In the genomic region with DNA sequence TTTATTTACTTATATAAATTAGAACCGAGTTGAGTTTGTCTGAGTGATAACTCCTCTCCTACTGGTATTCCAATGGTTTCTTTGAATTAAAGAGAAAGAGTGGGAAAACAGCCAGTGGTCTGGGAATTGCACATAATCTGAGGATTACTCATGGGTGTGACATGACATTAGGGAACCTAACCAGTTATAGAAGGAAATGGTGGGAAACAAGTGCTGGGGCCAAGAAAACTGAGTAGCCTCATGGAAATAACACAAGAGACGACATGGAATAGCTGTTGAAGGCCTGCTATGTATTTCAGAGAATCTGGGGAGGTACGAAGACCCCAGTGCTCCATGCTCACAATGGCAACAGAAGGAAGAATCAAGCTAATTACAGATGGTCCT, we compare ENCODE assay signal across 31 cellular contexts. TPM values are rescaled to one million over a fixed set of nuclear protein-coding genes. Genes with fewer than 3 reads are reported as not detected.
"Had no signal": no experiment of that assay in that cellular context is flagged by ENCODE, and none has a peak within 500 bp of the region (broad histone marks: within the 10 kb centered on the region; RNA-seq: fewer than 3 reads in every experiment).

No MANE protein-coding gene starts in this region.

- H3K27me3 ChIP-seq: esophagus squamous epithelium, left lung, ovary, sigmoid colon, stomach, thyroid gland, upper lobe of left lung, vagina had no signal

- H3K4me3 Mint-ChIP-seq: activated CD4-positive, alpha-beta memory T cell treated with anti-CD3 and anti-CD28 coated beads, Interleukin-2, amount 10 ng/mL, durations not matched to agents 7 days and 5 days; activated CD4-positive, alpha-beta T cell treated with anti-CD3 and anti-CD28 coated beads, Interleukin-2, amount 10 ng/mL, durations not matched to agents 7 days and 5 days; activated naive CD8-positive, alpha-beta T cell treated with anti-CD3 and anti-CD28 coated beads, Interleukin-2, amount 50 U/mL, for 24 hours; activated T-cell treated with anti-CD3 and anti-CD28 coated beads, Interleukin-2, amount 50 U/mL, for 4 hours; activated T-helper 17 cell treated with anti-CD3 and anti-CD28 coated beads, Interleukin-2, amount 50 U/mL, for 72 hours; nephron; stimulated activated naive B cell treated with anti-CD40 and anti-IgM and Interleukin-4, amounts not matched to agents 10 μg/mL and 1 μg/mL and 100 μg/mL, for 72 hours; T-helper 17 cell had no signal

- H3K36me3 Mint-ChIP-seq: stimulated activated naive B cell treated with anti-CD40 and anti-IgM and Interleukin-4, amounts not matched to agents 10 μg/mL and 1 μg/mL and 100 μg/mL, for 72 hours had no signal

- H3K36me3 ChIP-seq: esophagus squamous epithelium, left lung, ovary, sigmoid colon, stomach, thyroid gland, upper lobe of left lung, vagina had no signal

- H3K4me1 Mint-ChIP-seq: activated CD4-positive, alpha-beta memory T cell treated with anti-CD3 and anti-CD28 coated beads, Interleukin-2, amount 10 ng/mL, durations not matched to agents 7 days and 5 days; activated CD4-positive, alpha-beta T cell treated with anti-CD3 and anti-CD28 coated beads, Interleukin-2, amount 10 ng/mL, durations not matched to agents 7 days and 5 days; activated naive CD8-positive, alpha-beta T cell treated with anti-CD3 and anti-CD28 coated beads, Interleukin-2, amount 50 U/mL, for 24 hours; activated T-helper 17 cell treated with anti-CD3 and anti-CD28 coated beads, Interleukin-2, amount 50 U/mL, for 72 hours; nephron; stimulated activated naive B cell treated with anti-CD40 and anti-IgM and Interleukin-4, amounts not matched to agents 10 μg/mL and 1 μg/mL and 100 μg/mL, for 72 hours had no signal

- H3K27ac ChIP-seq: esophagus squamous epithelium, left lung, ovary, sigmoid colon, stomach, thyroid gland, upper lobe of left lung, vagina had no signal

- H3K27ac Mint-ChIP-seq: activated CD4-positive, alpha-beta memory T cell treated with anti-CD3 and anti-CD28 coated beads, Interleukin-2, amount 10 ng/mL, durations not matched to agents 7 days and 5 days; activated CD4-positive, alpha-beta T cell treated with anti-CD3 and anti-CD28 coated beads, Interleukin-2, amount 10 ng/mL, durations not matched to agents 7 days and 5 days; activated naive CD8-positive, alpha-beta T cell treated with anti-CD3 and anti-CD28 coated beads, Interleukin-2, amount 50 U/mL, for 24 hours; activated T-helper 17 cell treated with anti-CD3 and anti-CD28 coated beads, Interleukin-2, amount 50 U/mL, for 72 hours; nephron; progenitor cell of endocrine pancreas; stimulated activated naive B cell treated with anti-CD40 and anti-IgM and Interleukin-4, amounts not matched to agents 10 μg/mL and 1 μg/mL and 100 μg/mL, for 72 hours; T-helper 17 cell had no signal

- DNase-seq: activated CD4-positive, alpha-beta memory T cell treated with anti-CD3 and anti-CD28 coated beads, Interleukin-2, amount 10 ng/mL, durations not matched to agents 7 days and 5 days; activated CD4-positive, alpha-beta T cell treated with anti-CD3 and anti-CD28 coated beads, Interleukin-2, amount 10 ng/mL, durations not matched to agents 7 days and 5 days; activated CD4-positive, CD25-positive, alpha-beta regulatory T cell treated with anti-CD3 and anti-CD28 coated beads, Interleukin-2, amount 50 U/mL, for 72 hours; activated gamma-delta T cell treated with Interleukin-2 at 50 U/mL for 16 hours; activated naive CD4-positive, alpha-beta T cell treated with anti-CD3 and anti-CD28 coated beads, Interleukin-2, amount 50 U/mL, for 16 hours; activated naive CD8-positive, alpha-beta T cell treated with anti-CD3 and anti-CD28 coated beads, Interleukin-2, amount 50 U/mL, for 24 hours; activated T-cell treated with anti-CD3 and anti-CD28 coated beads, Interleukin-2, amount 50 U/mL, for 4 hours; amygdala; central memory CD4-positive, alpha-beta T cell; esophagus squamous epithelium; head of caudate nucleus; kidney glomerular epithelial cell; left lung; ovary; retina; sigmoid colon; stimulated activated CD4-positive, alpha-beta T cell treated with anti-CD3 and anti-CD28 coated beads, Interleukin-15, amount 100 ng/mL, for 24 hours; stimulated activated CD4-positive, alpha-beta T cell treated with anti-CD3 and anti-CD28 coated beads, Interleukin-2, amount 100 ng/mL, for 24 hours; stimulated activated naive B cell treated with anti-CD40 and anti-IgM and Interleukin-4, amounts not matched to agents 10 μg/mL and 1 μg/mL and 100 μg/mL, for 72 hours; stomach; T-helper 17 cell; T1000; thyroid gland; upper lobe of left lung had no signal

- H3K4me3 ChIP-seq: esophagus squamous epithelium, left lung, ovary, sigmoid colon, stomach, thyroid gland, upper lobe of left lung, vagina had no signal

- H3K9me3 Mint-ChIP-seq: activated CD4-positive, alpha-beta memory T cell treated with anti-CD3 and anti-CD28 coated beads, Interleukin-2, amount 10 ng/mL, durations not matched to agents 7 days and 5 days; activated CD4-positive, alpha-beta T cell treated with anti-CD3 and anti-CD28 coated beads, Interleukin-2, amount 10 ng/mL, durations not matched to agents 7 days and 5 days; activated naive CD8-positive, alpha-beta T cell treated with anti-CD3 and anti-CD28 coated beads, Interleukin-2, amount 50 U/mL, for 24 hours; activated T-cell treated with anti-CD3 and anti-CD28 coated beads, Interleukin-2, amount 50 U/mL, for 4 hours; activated T-helper 17 cell treated with anti-CD3 and anti-CD28 coated beads, Interleukin-2, amount 50 U/mL, for 72 hours; nephron had no signal

- H3K4me1 ChIP-seq: esophagus squamous epithelium, left lung, sigmoid colon, stomach, thyroid gland, upper lobe of left lung, vagina had no signal

- H3K9me3 ChIP-seq: esophagus squamous epithelium, ovary, sigmoid colon, stomach, thyroid gland, upper lobe of left lung, vagina had no signal

RNA-seq across cellular contexts. Expression of a gene that starts 41.8 kb away (rescaled TPM):
- total RNA-seq: activated CD4-positive, alpha-beta memory T cell treated with anti-CD3 and anti-CD28 coated beads, Interleukin-2, amount 10 ng/mL, durations not matched to agents 7 days and 5 days; activated CD4-positive, alpha-beta T cell treated with anti-CD3 and anti-CD28 coated beads, Interleukin-2, amount 10 ng/mL, durations not matched to agents 7 days and 5 days; activated T-cell treated with anti-CD3 and anti-CD28 coated beads, Interleukin-2, amount 50 U/mL, for 4 hours; activated T-helper 17 cell treated with anti-CD3 and anti-CD28 coated beads, Interleukin-2, amount 50 U/mL, for 72 hours; esophagus squamous epithelium; fibroblast of villous mesenchyme; left lung; lung microvascular endothelial cell; mucosa of gallbladder; ovary; progenitor cell of endocrine pancreas; sigmoid colon; stomach; T-helper 17 cell; vagina had no signal

RNA-seq across cellular contexts. Expression of a gene that starts 57.0 kb away (rescaled TPM):
- total RNA-seq: activated CD4-positive, alpha-beta memory T cell treated with anti-CD3 and anti-CD28 coated beads, Interleukin-2, amount 10 ng/mL, durations not matched to agents 7 days and 5 days; activated CD4-positive, alpha-beta T cell treated with anti-CD3 and anti-CD28 coated beads, Interleukin-2, amount 10 ng/mL, durations not matched to agents 7 days and 5 days; activated T-cell treated with anti-CD3 and anti-CD28 coated beads, Interleukin-2, amount 50 U/mL, for 4 hours; activated T-helper 17 cell treated with anti-CD3 and anti-CD28 coated beads, Interleukin-2, amount 50 U/mL, for 72 hours; fibroblast of villous mesenchyme; lung microvascular endothelial cell; T-helper 17 cell; vagina had no signal
